Comparison of ENCODE assay signal across 1 cellular context in the genomic region with DNA sequence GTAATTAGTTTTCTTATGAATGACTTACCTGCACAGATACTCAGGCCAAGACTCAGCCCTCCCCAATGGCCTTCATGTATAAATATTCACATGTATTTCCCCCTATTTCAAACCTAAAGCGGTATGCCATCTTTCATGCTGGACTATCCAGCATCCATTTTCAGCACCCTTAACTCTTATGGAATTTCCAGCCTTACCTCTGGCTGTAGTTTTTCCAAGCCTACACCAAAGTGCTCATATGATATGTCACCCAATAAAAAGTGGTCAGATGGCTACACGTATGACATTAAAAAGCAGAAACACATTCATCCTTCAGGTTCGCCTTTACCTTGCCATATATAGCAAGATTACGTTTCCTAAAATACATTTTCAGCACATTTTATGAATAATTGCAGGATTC.
TF ChIP-seq lines count a peak whose summit lies in the region.

No MANE protein-coding gene starts in this region.

TF ChIP-seq in neural cell, 6 proteins besides CTCF, POLR2A, EP300 and RAD21:
- TF ChIP-seq SMC3 (conservative IDR thresholded peaks at IDR 0.05; ENCODE audit: poor library complexity) (no peak), MXI1 (conservative IDR thresholded peaks at IDR 0.05; ENCODE audit: poor library complexity, severe bottlenecking) (no peak), REST (IDR thresholded peaks at IDR 0.05; ENCODE audit: borderline replicate concordance) (no peak)
